Comparison of ENCODE assay signal across 1 cellular context in genomic region chr14:100816286-100816949, GRCh38.
TF ChIP-seq lines count a peak whose summit lies in the region.

No MANE protein-coding gene starts in this region.

TF ChIP-seq in HepG2, 621 proteins besides CTCF, POLR2A, EP300 and RAD21 (continued from another document and continues in another):
- TF ChIP-seq ZBTB40 (IDR thresholded peaks at IDR 0.05) (no peak), ZBTB40 (CRISPR knock-in tag; IDR thresholded peaks at IDR 0.05) (0 out of 2 replicates have a peak, but pooled peaks have one; percentile 14), MEIS1 (CRISPR knock-in tag; IDR thresholded peaks at IDR 0.05; ENCODE audit: borderline replicate concordance) (no peak), ZNF766 (CRISPR knock-in tag; IDR thresholded peaks at IDR 0.05; ENCODE audit: borderline replicate concordance) (0 out of 2 replicates have a peak, but pooled peaks have one; percentile 48), ATM (IDR thresholded peaks at IDR 0.05; ENCODE audit: borderline replicate concordance) (no peak), BCL6 (CRISPR knock-in tag; IDR thresholded peaks at IDR 0.05) (peak; percentile 73), YY1 (IDR thresholded peaks at IDR 0.05; ENCODE audit: insufficient read depth, insufficient replicate concordance, low read depth, low read length) (peak; percentile 35), ZNF567 (CRISPR knock-in tag; IDR thresholded peaks at IDR 0.05; ENCODE audit: borderline replicate concordance) (peak; percentile 83; the same call in 1 of the 2 replicates), SPEN (CRISPR knock-in tag; IDR thresholded peaks at IDR 0.05; ENCODE audit: low read depth) (0 out of 2 replicates have a peak, but pooled peaks have one; percentile 9), HOXA3 (CRISPR knock-in tag; IDR thresholded peaks at IDR 0.05) (0 out of 2 replicates have a peak, but pooled peaks have one; percentile 32), ZNF580 (CRISPR knock-in tag; IDR thresholded peaks at IDR 0.05; ENCODE audit: borderline replicate concordance, low read depth) (peak; percentile 6; the same call in 1 of the 2 replicates), MIXL1 (CRISPR knock-in tag; IDR thresholded peaks at IDR 0.05) (peak; percentile 70), FOXP1 (IDR thresholded peaks at IDR 0.05) (no peak), FOXP1 (CRISPR knock-in tag; IDR thresholded peaks at IDR 0.05) (peak; percentile 43; the same call in 1 of the 2 replicates), POGK (CRISPR knock-in tag; conservative IDR thresholded peaks at IDR 0.05) (peak; percentile 19; the same call in 1 of the 2 replicates), ZNF263 (CRISPR knock-in tag; IDR thresholded peaks at IDR 0.05) (peak; percentile 97), ZSCAN5A (CRISPR knock-in tag; IDR thresholded peaks at IDR 0.05; ENCODE audit: borderline replicate concordance) (peak; percentile 8; the same call in 1 of the 2 replicates), LRRFIP1 (CRISPR knock-in tag; conservative IDR thresholded peaks at IDR 0.05) (no peak), TFDP1 (CRISPR knock-in tag; IDR thresholded peaks at IDR 0.05; ENCODE audit: borderline replicate concordance) (peak; percentile 43; the same call in 1 of the 2 replicates), PAXIP1 (CRISPR knock-in tag; conservative IDR thresholded peaks at IDR 0.05) (peak; percentile 23; the same call in 1 of the 2 replicates), ZNF33A (CRISPR knock-in tag; IDR thresholded peaks at IDR 0.05; ENCODE audit: borderline replicate concordance) (no peak), XRCC5 (optimal IDR thresholded peaks at IDR 0.05; ENCODE audit: low read length) (no peak), ZNF326 (CRISPR knock-in tag; IDR thresholded peaks at IDR 0.05; ENCODE audit: borderline replicate concordance) (no peak), MYPOP (CRISPR knock-in tag; IDR thresholded peaks at IDR 0.05) (no peak), DRAP1 (CRISPR knock-in tag; IDR thresholded peaks at IDR 0.05) (peak; percentile 87), GATA4 (IDR thresholded peaks at IDR 0.05; ENCODE audit: borderline replicate concordance, low read depth) (peak; percentile 17; the same call in 1 of the 2 replicates), CSRNP2 (CRISPR knock-in tag; conservative IDR thresholded peaks at IDR 0.05; ENCODE audit: low read depth) (no peak), IRF2 (CRISPR knock-in tag; IDR thresholded peaks at IDR 0.05) (peak; percentile 35; the same call in 1 of the 2 replicates)
